Comparison of ENCODE assay signal across 8 cellular contexts in genomic region chr12:56116267-56117081, GRCh38. TPM values are rescaled to one million over a fixed set of nuclear protein-coding genes. Genes with fewer than 3 reads are reported as not detected.
A peak's percentile ranks its signal among the peaks of the same experiment; 100 is the strongest.
DNase-seq lines count a peak whose midpoint lies in the region; ATAC-seq and TF ChIP-seq lines count a peak whose summit lies in the region.

Gene RPL41 (plus strand): TSS chr12:56116633.

- peak within 1 kb of the TSS; percentile 96 for H3K27ac ChIP-seq in C4-2B
- H3K27ac ChIP-seq in effector memory CD4-positive, alpha-beta T cell (ENCODE audit: insufficient read depth, low read length, poor library complexity, severe bottlenecking) = peak within 1 kb of the TSS; percentile 92

- no peaks in the 10 kb centered on the region for H3K9me3 ChIP-seq in effector memory CD4-positive, alpha-beta T cell (ENCODE audit: control insufficient read depth, low read length)

- H3K27me3 ChIP-seq in effector memory CD4-positive, alpha-beta T cell (replicated peaks; ENCODE audit: control insufficient read depth, insufficient read depth, low read length, poor library complexity, severe bottlenecking) = no peaks in the 10 kb centered on the region

- TF ChIP-seq CTCF in C4-2B (conservative IDR thresholded peaks at IDR 0.05) = no peak

- H3K4me1 ChIP-seq in effector memory CD4-positive, alpha-beta T cell (ENCODE audit: control insufficient read depth, insufficient read depth, low read length, poor library complexity, severe bottlenecking) = peaks cover 29% of the 10 kb centered on the region

- H3K36me3 ChIP-seq in effector memory CD4-positive, alpha-beta T cell (ENCODE audit: control insufficient read depth, insufficient read depth, low read length) = peaks cover 22% of the 10 kb centered on the region

- ATAC-seq in GM19438 (IDR thresholded peaks at IDR 0.05; ENCODE audit: low read depth, unreplicated experiment) = peak; percentile 37

- peak within 1 kb of the TSS; percentile 84 for H3K4me3 ChIP-seq in effector memory CD4-positive, alpha-beta T cell (ENCODE audit: insufficient read depth, low read depth, low read length, poor library complexity, severe bottlenecking)

- peak; percentile 98 for DNase-seq in HT-29 (ENCODE audit: low spot score)
- peak; percentile 71 for DNase-seq in NK-92 treated with Interleukin-12 subunit alpha and Interleukin-12 subunit beta, amount 100 ng/mL, for 24 hours (lab: John Stamatoyannopoulos, UW)
- DNase-seq in activated CD8-positive, alpha-beta memory T cell treated with anti-CD3 and anti-CD28 coated beads for 1 hour (ENCODE audit: extremely low read depth in 1 of 2, low read depth in 1 of 2) = peak; percentile 81 to 89
- DNase-seq in effector memory CD4-positive, alpha-beta T cell = peak; percentile 86 to 89 (median 89)
- peak; percentile 97 for DNase-seq in lung microvascular endothelial cell (ENCODE audit: low read depth in 2 of 2)
- DNase-seq in stimulated activated CD4-positive, alpha-beta T cell treated with anti-CD3 and anti-CD28 coated beads, TNF-alpha, amount 100 ng/mL, for 48 hours (ENCODE audit: low read depth in 3 of 3) = peak; percentile 86 to 88 (median 88)

RNA-seq across cellular contexts. Expression of gene RPL41, which starts in this region (rescaled TPM):
- 3,623 and 3,873 TPM in 2 replicates for total RNA-seq in HT-29 (2014; rRNA removed; shearing (Covaris generic))
- 2,546 and 2,559 TPM in 2 replicates for total RNA-seq in lung microvascular endothelial cell

Comparison
In these comparisons a context has a peak if more than half of its experiments do, and no peak if none do; other contexts are left out.
1. Peak in every context shown above with its lines: DNase-seq, ATAC-seq, H3K4me3 ChIP-seq and H3K27ac ChIP-seq.